1 cellular context compared by ENCODE assay signal in the genomic region with DNA sequence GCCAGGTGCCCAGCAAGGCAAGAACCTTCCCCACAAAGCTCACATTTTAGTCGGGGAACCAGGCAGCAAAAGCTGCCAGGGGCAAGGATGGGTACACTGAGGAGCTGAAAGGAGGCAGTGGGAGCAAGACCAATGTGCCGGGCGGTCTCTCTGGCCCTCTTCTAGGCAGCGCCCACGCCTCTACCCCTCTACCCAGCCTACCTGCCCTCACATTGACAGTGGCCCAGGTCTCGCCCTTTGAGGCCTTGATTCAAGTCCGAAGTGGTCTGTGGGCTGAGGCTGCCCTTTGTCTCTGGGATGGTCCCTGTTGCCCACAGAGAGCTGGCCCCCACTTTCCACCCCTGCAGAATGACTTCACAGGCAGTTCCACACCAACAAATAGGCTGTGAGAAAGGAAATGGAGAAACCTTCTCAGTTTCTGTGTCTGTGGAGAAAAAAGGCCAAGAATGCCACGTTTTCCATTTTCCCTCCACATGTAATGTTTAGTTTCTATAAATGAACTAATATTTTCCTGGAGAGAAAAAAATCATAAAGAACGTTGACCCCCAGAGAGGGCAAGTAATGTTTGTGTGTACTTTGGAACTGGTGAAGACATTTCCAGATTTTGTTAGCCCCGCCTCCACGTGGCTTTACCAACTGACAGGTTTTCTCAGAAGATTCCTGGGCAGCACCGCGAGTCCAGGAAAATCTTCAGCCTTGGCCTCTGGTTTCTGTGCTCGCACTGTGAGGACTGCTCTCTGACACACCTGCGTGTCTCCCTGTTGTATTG.
TF ChIP-seq lines count a peak whose summit lies in the region.

No MANE protein-coding gene starts in this region.

TF ChIP-seq in endothelial cell of umbilical vein, 7 proteins besides CTCF, POLR2A, EP300 and RAD21 (continued from another document):
- TF ChIP-seq, protein P1, sequence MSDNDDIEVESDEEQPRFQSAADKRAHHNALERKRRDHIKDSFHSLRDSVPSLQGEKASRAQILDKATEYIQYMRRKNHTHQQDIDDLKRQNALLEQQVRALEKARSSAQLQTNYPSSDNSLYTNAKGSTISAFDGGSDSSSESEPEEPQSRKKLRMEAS (IDR thresholded peaks at IDR 0.05; ENCODE audit: insufficient read depth, insufficient read length) = no peak
- TF ChIP-seq EZH2 (IDR thresholded peaks at IDR 0.05; ENCODE audit: borderline replicate concordance, low read depth, low read length, severe bottlenecking) = no peak
- TF ChIP-seq FOS (IDR thresholded peaks at IDR 0.05; ENCODE audit: borderline replicate concordance, insufficient read depth, low read length) = no peak
- no peak for TF ChIP-seq POLR2AphosphoS5 (IDR thresholded peaks at IDR 0.05; ENCODE audit: insufficient read depth, low read depth, low read length)
- no peak for TF ChIP-seq GATA2 (IDR thresholded peaks at IDR 0.05; ENCODE audit: insufficient read depth, insufficient read length, low read depth, low read length)
- no peak for TF ChIP-seq JUN (IDR thresholded peaks at IDR 0.05; ENCODE audit: borderline replicate concordance, insufficient read depth, insufficient read length, low read depth)
